18 cellular contexts compared by ENCODE assay signal in the genomic region with DNA sequence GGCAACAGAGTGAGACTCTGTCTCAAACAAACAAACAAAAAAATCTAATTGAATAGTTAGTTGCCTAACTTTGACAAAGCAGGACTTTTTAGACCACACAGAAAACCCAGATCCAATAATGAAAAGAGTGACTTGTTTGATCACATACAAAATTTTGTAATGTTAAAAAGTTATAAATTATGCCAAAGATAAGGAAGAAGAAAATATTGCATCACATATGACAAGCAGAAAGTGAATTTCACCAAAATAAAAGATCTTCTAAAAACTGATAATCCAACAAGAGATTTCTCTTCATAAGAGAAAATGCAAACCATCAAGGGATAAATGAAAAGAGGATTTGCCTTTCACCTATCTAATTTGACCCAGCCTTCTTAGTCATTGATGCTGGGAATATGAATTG.
A peak's percentile ranks its signal among the peaks of the same experiment; 100 is the strongest.
DNase-seq lines count a peak whose midpoint lies in the region; ATAC-seq and TF ChIP-seq lines count a peak whose summit lies in the region.
"Had no signal": no experiment of that assay in that cellular context is flagged by ENCODE, and none has a peak within 500 bp of the region (broad histone marks: within the 10 kb centered on the region; RNA-seq: fewer than 3 reads in every experiment).

No MANE protein-coding gene starts in this region.

- no peak overlapping the region for H3K14ac ChIP-seq in neuronal stem cell (ENCODE audit: low read length)

- H3K4me2 ChIP-seq in BLaER1 (peak overlapping the region; percentile 79), neuronal stem cell (ENCODE audit: insufficient read depth, low read length, poor library complexity, severe bottlenecking) (no peak overlapping the region)
- H3K4me2 ChIP-seq: SK-N-SH had no signal

- H2BK5ac ChIP-seq in neuronal stem cell (ENCODE audit: low read length): no peak overlapping the region

- H3K27ac Mint-ChIP-seq in CD8-positive, alpha-beta T cell: peak overlapping the region; percentile 93
- H3K27ac Mint-ChIP-seq in activated B cell treated with CpG ODN at 0.5 μM for 24 hours: peak overlapping the region; percentile 30

- H3K36me3 ChIP-seq in BLaER1 (peaks cover 10% of the 10 kb centered on the region; the same call in 1 of the 2 replicates), neuronal stem cell (replicated peaks in 1 of 2; ENCODE audit: control insufficient read depth in 2 of 2, insufficient read depth in 2 of 2, low read length in 2 of 2) (peaks cover 3 to 10% of the 10 kb centered on the region in 2 donors)
- H3K36me3 ChIP-seq in CD8-positive, alpha-beta T cell (ENCODE audit: insufficient read depth, low read length): no peaks in the 10 kb centered on the region
- H3K36me3 ChIP-seq: neutrophil, right atrium auricular region had no signal

- H2AFZ ChIP-seq in neuronal stem cell (ENCODE audit: low read length): no peak overlapping the region

- no peak overlapping the region for H3K9ac ChIP-seq in BLaER1
- no peak overlapping the region for H3K9ac ChIP-seq in neuronal stem cell (ENCODE audit: low read depth, low read length, poor library complexity)
- H3K9ac ChIP-seq: SK-N-SH had no signal

- CTCF ChIA-PET in CD8-positive, alpha-beta T cell (lab: Charles Lee): no interaction called here
- CTCF ChIA-PET in activated B cell treated with CpG ODN at 0.5 μM for 24 hours (lab: Charles Lee): no interaction called here

- H4K91ac ChIP-seq in neuronal stem cell (ENCODE audit: low read depth, low read length, poor library complexity): no peak overlapping the region

- no peak overlapping the region for H2BK12ac ChIP-seq in neuronal stem cell (ENCODE audit: low read length)

- ATAC-seq in CD8-positive, alpha-beta T cell: no peak
- no peak for ATAC-seq in activated B cell treated with CpG ODN at 0.5 μM for 24 hours (ENCODE audit: low read depth)
- no peak for ATAC-seq in GM19328 (IDR thresholded peaks at IDR 0.05; ENCODE audit: unreplicated experiment)
- ATAC-seq in HG03196 (IDR thresholded peaks at IDR 0.05; ENCODE audit: unreplicated experiment): no peak
- ATAC-seq: gastroesophageal sphincter, PC-3 had no signal

- H3K23ac ChIP-seq in neuronal stem cell (ENCODE audit: low read depth, low read length, poor library complexity): no peak overlapping the region

- H3K9me3 ChIP-seq in BLaER1 (peaks cover 3% of the 10 kb centered on the region; the same call in 1 of the 2 replicates), neuronal stem cell (replicated peaks in 1 of 2; ENCODE audit: control insufficient read depth in 2 of 2, insufficient read depth in 1 of 2, low read depth in 1 of 2, low read length in 2 of 2) (no peaks in the 10 kb centered on the region)
- no peaks in the 10 kb centered on the region for H3K9me3 ChIP-seq in CD8-positive, alpha-beta T cell (ENCODE audit: low read length)
- H3K9me3 ChIP-seq: gastroesophageal sphincter, neutrophil, right atrium auricular region, SK-N-SH, tibial artery had no signal

- H3K27me3 ChIP-seq in BLaER1 (no peaks in the 10 kb centered on the region), neuronal stem cell (ENCODE audit: control insufficient read depth in 3 of 3, insufficient read depth in 3 of 3, low read depth in 1 of 3, low read length in 3 of 3) (peaks cover 0 to 2% (median 0%) of the 10 kb centered on the region in 3 experiments)
- H3K27me3 ChIP-seq in CD8-positive, alpha-beta T cell (ENCODE audit: insufficient read depth, low read length): no peaks in the 10 kb centered on the region
- H3K27me3 ChIP-seq: gastroesophageal sphincter, neutrophil, right atrium auricular region, tibial artery had no signal

- intact Hi-C loops in CD8-positive, alpha-beta T cell (cut with DNase I, micrococcal nuclease): loop anchor here (5.0 to 10.0 kb wide), 8 partner anchors 387 to 995 kb away; partner anchors contain the start of genes GALNT1 (in 1 of the 2), INO80C (in 1 of the 2), MAPRE2 (in 1 of the 2) and ZNF397 (in 1 of the 2)
- intact Hi-C loops in activated B cell treated with CpG ODN at 0.5 μM for 24 hours (cut with micrococcal nuclease): loop anchor here (5.0 kb wide), 2 partner anchors 557 to 992 kb away; no protein-coding TSS in a partner anchor

- no peak overlapping the region for H2AK5ac ChIP-seq in neuronal stem cell (ENCODE audit: low read depth, low read length)

- no peak for TF ChIP-seq CTCF in CD8-positive, alpha-beta T cell (IDR thresholded peaks at IDR 0.05)
- no peak for TF ChIP-seq CTCF in activated B cell treated with CpG ODN at 0.5 μM for 24 hours (IDR thresholded peaks at IDR 0.05)

- H3K18ac ChIP-seq in neuronal stem cell (ENCODE audit: low read length): no peak overlapping the region

- no peak overlapping the region for H2BK120ac ChIP-seq in neuronal stem cell (ENCODE audit: low read depth, low read length)

- H3K9me3 Mint-ChIP-seq in CD8-positive, alpha-beta T cell: no peaks in the 10 kb centered on the region
- no peaks in the 10 kb centered on the region for H3K9me3 Mint-ChIP-seq in activated B cell treated with CpG ODN at 0.5 μM for 24 hours

- DNase-seq in CD8-positive, alpha-beta T cell: no peak
- DNase-seq in activated B cell treated with CpG ODN at 0.5 μM for 24 hours (no peak), epithelial cell of prostate (ENCODE audit: low read depth, low spot score) (no peak), neuronal stem cell (ENCODE audit: low spot score) (no peak), hypothalamus (lab: John Stamatoyannopoulos, UW) (no peak)
- DNase-seq: amniotic stem cell; NCI-H2029; NCI-H524; PC-3; SK-N-SH; stimulated activated CD4-positive, alpha-beta T cell treated with anti-CD3 and anti-CD28 coated beads, Interleukin-2, amount 100 ng/mL, for 48 hours; tibial artery had no signal

- H4K8ac ChIP-seq in neuronal stem cell (ENCODE audit: low read depth, low read length): no peak overlapping the region

- H4K20me1 ChIP-seq in BLaER1: 0 out of 2 replicates have a peak, but pooled peaks cover 6% of the 10 kb centered on the region

- H3K4me3 ChIP-seq in BLaER1: no peak overlapping the region
- H3K4me3 ChIP-seq in CD8-positive, alpha-beta T cell (ENCODE audit: low read depth, low read length): no peak overlapping the region
- no peak overlapping the region for H3K4me3 ChIP-seq in neuronal stem cell (ENCODE audit: low read length in 2 of 2)
- H3K4me3 ChIP-seq: gastroesophageal sphincter, right atrium auricular region, tibial artery had no signal

- peak overlapping the region; percentile 54 for H3K4me3 Mint-ChIP-seq in CD8-positive, alpha-beta T cell
- H3K4me3 Mint-ChIP-seq in activated B cell treated with CpG ODN at 0.5 μM for 24 hours: no peak overlapping the region

- H3K27ac ChIP-seq in BLaER1 (peak overlapping the region; percentile 14; the same call in 1 of the 2 replicates), epithelial cell of prostate (peak overlapping the region; percentile 87), neuronal stem cell (replicated peaks; ENCODE audit: low read length) (no peak overlapping the region)
- no peak overlapping the region for H3K27ac ChIP-seq in CD8-positive, alpha-beta T cell (ENCODE audit: low read depth, low read length)
- H3K27ac ChIP-seq: gastroesophageal sphincter, neutrophil, right atrium auricular region, tibial artery had no signal

- no peaks in the 10 kb centered on the region for H3K79me1 ChIP-seq in neuronal stem cell (ENCODE audit: low read depth, low read length)

- no peaks in the 10 kb centered on the region for H3K27me3 Mint-ChIP-seq in CD8-positive, alpha-beta T cell (ENCODE audit: low read depth)
- H3K27me3 Mint-ChIP-seq in activated B cell treated with CpG ODN at 0.5 μM for 24 hours: no peaks in the 10 kb centered on the region

- H3K4me1 Mint-ChIP-seq in CD8-positive, alpha-beta T cell (ENCODE audit: low read depth): peaks cover 55% of the 10 kb centered on the region
- H3K4me1 Mint-ChIP-seq in activated B cell treated with CpG ODN at 0.5 μM for 24 hours: peaks cover 47% of the 10 kb centered on the region

- H3K36me3 Mint-ChIP-seq in CD8-positive, alpha-beta T cell: peaks cover 17% of the 10 kb centered on the region
- H3K36me3 Mint-ChIP-seq in activated B cell treated with CpG ODN at 0.5 μM for 24 hours (ENCODE audit: low read depth): peaks cover 17% of the 10 kb centered on the region

- no peak overlapping the region for H3K4ac ChIP-seq in neuronal stem cell (ENCODE audit: low read length)

- POLR2A ChIA-PET in CD8-positive, alpha-beta T cell (lab: Charles Lee): interaction anchor here (1.8 kb wide), 1 partner anchor 97 kb away, joined by 4 read pairs; the partner anchor contains the start of gene RPRD1A
- POLR2A ChIA-PET in activated B cell treated with CpG ODN at 0.5 μM for 24 hours (lab: Charles Lee): interaction anchor here (1.1 kb wide), 1 partner anchor 388 kb away, joined by 4 read pairs; the partner anchor contains the start of gene GALNT1

- no peak overlapping the region for H2BK15ac ChIP-seq in neuronal stem cell (ENCODE audit: low read length)

- H3K4me1 ChIP-seq in BLaER1: peaks cover 41% of the 10 kb centered on the region
- peaks cover 35% of the 10 kb centered on the region for H3K4me1 ChIP-seq in CD8-positive, alpha-beta T cell (ENCODE audit: insufficient read depth, low read length)
- H3K4me1 ChIP-seq in neuronal stem cell (ENCODE audit: control insufficient read depth in 2 of 2, insufficient read depth in 1 of 2, low read depth in 1 of 2, low read length in 2 of 2): peaks cover 2% of the 10 kb centered on the region in 2 donors

Comparison
In these comparisons a context has a peak if more than half of its experiments do, and no peak if none do; other contexts are left out.
1. H3K27ac ChIP-seq: peak in BLaER1 (single experiment) and epithelial cell of prostate (single experiment); none in CD8-positive, alpha-beta T cell (single experiment) and neuronal stem cell (single experiment).